Comparison of ENCODE assay signal across 2 cellular contexts in the genomic region with DNA sequence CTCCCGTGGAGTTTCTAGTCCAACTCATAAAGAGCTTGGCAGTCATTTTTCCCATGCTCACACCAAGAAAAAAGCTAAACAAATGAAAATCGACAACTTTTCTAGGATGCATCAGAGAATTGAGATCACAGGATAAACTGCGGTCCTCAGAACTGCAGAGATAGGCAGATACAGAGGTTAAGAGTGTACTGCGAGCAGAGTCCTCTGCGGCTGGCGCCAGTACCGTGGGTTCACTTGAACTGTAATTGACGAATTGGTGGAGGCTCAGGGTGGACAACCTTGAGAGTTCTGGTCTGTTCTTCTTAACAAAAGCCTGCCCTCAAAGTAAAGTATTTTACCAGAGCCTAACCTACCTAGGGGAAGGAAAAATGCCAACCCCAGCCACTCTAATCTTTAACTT.
TF ChIP-seq lines count a peak whose summit lies in the region.

No MANE protein-coding gene starts in this region.

TF ChIP-seq in liver, 16 proteins besides CTCF, POLR2A, EP300 and RAD21:
- TF ChIP-seq EGR1 (IDR thresholded peaks at IDR 0.05; ENCODE audit: low read depth in 2 of 2), result no peak
- no peak for TF ChIP-seq ATF3 (IDR thresholded peaks at IDR 0.05)
- peak; percentile 44 to 65 for TF ChIP-seq RXRA (IDR thresholded peaks at IDR 0.05)
- TF ChIP-seq TAF1 (conservative IDR thresholded peaks at IDR 0.05), result no peak
- peak; percentile 28 to 61 for TF ChIP-seq HNF4A (conservative IDR thresholded peaks at IDR 0.05)
- TF ChIP-seq, protein P1, sequence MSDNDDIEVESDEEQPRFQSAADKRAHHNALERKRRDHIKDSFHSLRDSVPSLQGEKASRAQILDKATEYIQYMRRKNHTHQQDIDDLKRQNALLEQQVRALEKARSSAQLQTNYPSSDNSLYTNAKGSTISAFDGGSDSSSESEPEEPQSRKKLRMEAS (IDR thresholded peaks at IDR 0.05), result peak; percentile 10
- no peak for TF ChIP-seq FOXA1 (IDR thresholded peaks at IDR 0.05)
- TF ChIP-seq HNF4G (IDR thresholded peaks at IDR 0.05), result no peak
- peak; percentile 40 for TF ChIP-seq YY1 (IDR thresholded peaks at IDR 0.05)
- TF ChIP-seq SP1 (IDR thresholded peaks at IDR 0.05), result peak; percentile 35
- no peak for TF ChIP-seq FOXA2 (IDR thresholded peaks at IDR 0.05)
- TF ChIP-seq JUND (IDR thresholded peaks at IDR 0.05), result no peak
- peak; percentile 48 for TF ChIP-seq REST (IDR thresholded peaks at IDR 0.05)
- peak; percentile 22 for TF ChIP-seq ZBTB33 (IDR thresholded peaks at IDR 0.05)
- TF ChIP-seq NR2F2 (IDR thresholded peaks at IDR 0.05), result no peak
- no peak for TF ChIP-seq GABPA (IDR thresholded peaks at IDR 0.05 in 1 of 2, conservative IDR thresholded peaks at IDR 0.05 in 1 of 2)

TF ChIP-seq in HepG2, 621 proteins besides CTCF, POLR2A, EP300 and RAD21:
- no peak for TF ChIP-seq ZNF543 (CRISPR knock-in tag; IDR thresholded peaks at IDR 0.05)
- no peak for TF ChIP-seq MAFK (conservative IDR thresholded peaks at IDR 0.05 in 1 of 2, IDR thresholded peaks at IDR 0.05 in 1 of 2; ENCODE audit: low read length in 2 of 2)
- TF ChIP-seq ZNF788 (CRISPR knock-in tag; IDR thresholded peaks at IDR 0.05; ENCODE audit: borderline replicate concordance), result no peak
- no peak for TF ChIP-seq ZNF564 (CRISPR knock-in tag; IDR thresholded peaks at IDR 0.05)
- TF ChIP-seq ZSCAN9 (CRISPR knock-in tag; IDR thresholded peaks at IDR 0.05; ENCODE audit: borderline replicate concordance), result no peak
- no peak for TF ChIP-seq ZNF138 (CRISPR knock-in tag; IDR thresholded peaks at IDR 0.05; ENCODE audit: low read depth)
- TF ChIP-seq NRL (CRISPR knock-in tag; IDR thresholded peaks at IDR 0.05; ENCODE audit: borderline replicate concordance), result no peak
- no peak for TF ChIP-seq ZNF75D (CRISPR knock-in tag; IDR thresholded peaks at IDR 0.05; ENCODE audit: borderline replicate concordance)
TF ChIP-seq in HepG2: peak in this region for 0.
